In the genomic region with DNA sequence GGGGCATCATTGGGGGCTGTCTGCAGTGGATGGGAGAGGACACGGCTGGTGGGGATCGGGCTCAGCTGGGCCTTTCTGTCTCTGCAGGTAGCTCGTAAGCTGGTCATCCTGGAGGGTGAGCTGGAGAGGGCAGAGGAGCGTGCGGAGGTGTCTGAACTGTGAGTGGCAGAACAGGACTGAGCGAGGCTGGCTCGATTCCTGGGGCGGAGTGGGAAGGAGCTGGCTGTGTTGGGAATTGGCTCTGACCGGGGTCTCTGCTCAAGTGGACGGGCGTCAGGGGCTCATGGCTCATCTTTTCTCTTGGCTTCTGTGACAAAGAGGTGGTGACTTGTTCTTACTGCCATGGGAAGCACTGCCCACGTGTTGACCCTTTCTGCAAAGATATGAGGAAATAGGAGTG, we compare ENCODE assay signal across 12 cellular contexts. TPM values are rescaled to one million over a fixed set of nuclear protein-coding genes. Genes with fewer than 3 reads are reported as not detected.
A peak's percentile ranks its signal among the peaks of the same experiment; 100 is the strongest.
DNase-seq lines count a peak whose midpoint lies in the region; ATAC-seq and TF ChIP-seq lines count a peak whose summit lies in the region.
"Had no signal": no experiment of that assay in that cellular context is flagged by ENCODE, and none has a peak within 500 bp of the region (broad histone marks: within the 10 kb centered on the region; RNA-seq: fewer than 3 reads in every experiment).

No MANE protein-coding gene starts in this region.

- no peak for ATAC-seq in activated naive CD8-positive, alpha-beta T cell treated with anti-CD3 and anti-CD28 coated beads, Interleukin-2, amount 50 U/mL, for 24 hours
- ATAC-seq in lower lobe of right lung (peak; percentile 3 to 27), HG02588 (IDR thresholded peaks at IDR 0.05; ENCODE audit: unreplicated experiment) (no peak), GM21528 (IDR thresholded peaks at IDR 0.05; ENCODE audit: low FRiP score, unreplicated experiment) (no peak), HG02571 (IDR thresholded peaks at IDR 0.05; ENCODE audit: unreplicated experiment) (no peak)

- intact Hi-C loops in lower lobe of right lung (cut with DNase I), result no loop called here

- peaks cover 30% of the 10 kb centered on the region for H3K4me1 Mint-ChIP-seq in activated naive CD8-positive, alpha-beta T cell (ENCODE audit: low read depth)
- peaks cover 25% of the 10 kb centered on the region for H3K4me1 Mint-ChIP-seq in activated naive CD8-positive, alpha-beta T cell treated with anti-CD3 and anti-CD28 coated beads for 36 hours
- H3K4me1 Mint-ChIP-seq in activated naive CD8-positive, alpha-beta T cell treated with anti-CD3 and anti-CD28 coated beads, Interleukin-2, amount 50 U/mL, for 24 hours, result peaks cover 37% of the 10 kb centered on the region

- peak in 1 of 2 donors; percentile 11 for TF ChIP-seq POLR2A in tibial nerve (IDR thresholded peaks at IDR 0.05)

- H3K27me3 Mint-ChIP-seq in activated naive CD8-positive, alpha-beta T cell, result no peaks in the 10 kb centered on the region
- H3K27me3 Mint-ChIP-seq in activated naive CD8-positive, alpha-beta T cell treated with anti-CD3 and anti-CD28 coated beads for 36 hours, result no peaks in the 10 kb centered on the region
- no peaks in the 10 kb centered on the region for H3K27me3 Mint-ChIP-seq in activated naive CD8-positive, alpha-beta T cell treated with anti-CD3 and anti-CD28 coated beads, Interleukin-2, amount 50 U/mL, for 24 hours

- peaks cover 13% of the 10 kb centered on the region for H3K36me3 Mint-ChIP-seq in activated naive CD8-positive, alpha-beta T cell
- peaks cover 64% of the 10 kb centered on the region for H3K36me3 Mint-ChIP-seq in activated naive CD8-positive, alpha-beta T cell treated with anti-CD3 and anti-CD28 coated beads for 36 hours
- H3K36me3 Mint-ChIP-seq in activated naive CD8-positive, alpha-beta T cell treated with anti-CD3 and anti-CD28 coated beads, Interleukin-2, amount 50 U/mL, for 24 hours (ENCODE audit: low read depth), result peaks cover 71% of the 10 kb centered on the region

- H3K9me3 ChIP-seq in lower lobe of right lung, result no peaks in the 10 kb centered on the region
- no peaks in the 10 kb centered on the region for H3K9me3 ChIP-seq in tibial nerve

- H3K9me3 Mint-ChIP-seq in activated naive CD8-positive, alpha-beta T cell (ENCODE audit: low read depth), result no peaks in the 10 kb centered on the region
- H3K9me3 Mint-ChIP-seq in activated naive CD8-positive, alpha-beta T cell treated with anti-CD3 and anti-CD28 coated beads for 36 hours, result no peaks in the 10 kb centered on the region
- no peaks in the 10 kb centered on the region for H3K9me3 Mint-ChIP-seq in activated naive CD8-positive, alpha-beta T cell treated with anti-CD3 and anti-CD28 coated beads, Interleukin-2, amount 50 U/mL, for 24 hours

- no peak for TF ChIP-seq CTCF in lower lobe of right lung (IDR thresholded peaks at IDR 0.05)
- TF ChIP-seq CTCF in tibial nerve (IDR thresholded peaks at IDR 0.05), result no peak

- H3K36me3 ChIP-seq in lower lobe of right lung (peaks cover 100% of the 10 kb centered on the region), tibial nerve (peaks cover 13 to 100% (median 60%) of the 10 kb centered on the region in 3 donors)

- H3K27ac ChIP-seq in lower lobe of right lung (peak overlapping the region; percentile 75), tibial nerve (peak overlapping the region; percentile 52 to 77 (median 65))

- H3K27ac Mint-ChIP-seq in activated naive CD8-positive, alpha-beta T cell, result peak overlapping the region; percentile 64
- H3K27ac Mint-ChIP-seq in activated naive CD8-positive, alpha-beta T cell treated with anti-CD3 and anti-CD28 coated beads for 36 hours, result no peak overlapping the region
- peak overlapping the region; percentile 31 for H3K27ac Mint-ChIP-seq in activated naive CD8-positive, alpha-beta T cell treated with anti-CD3 and anti-CD28 coated beads, Interleukin-2, amount 50 U/mL, for 24 hours

- peaks cover 66% of the 10 kb centered on the region for H3K4me1 ChIP-seq in lower lobe of right lung
- H3K4me1 ChIP-seq in tibial nerve, result peaks cover 0 to 73% (median 36%) of the 10 kb centered on the region in 4 donors

- no peak for TF ChIP-seq EP300 in tibial nerve (IDR thresholded peaks at IDR 0.05)

- WGBS in tibial nerve, 2 donors, result 69 to 71% methylated on average over 12 of the region's 12 CpGs

- H3K27me3 ChIP-seq in lower lobe of right lung (ENCODE audit: low read depth) (no peaks in the 10 kb centered on the region), tibial nerve (no peaks in the 10 kb centered on the region)

- peak overlapping the region; percentile 3 for H3K4me3 ChIP-seq in lower lobe of right lung
- H3K4me3 ChIP-seq in tibial nerve, result no peak overlapping the region

- no peak overlapping the region for H3K4me3 Mint-ChIP-seq in activated naive CD8-positive, alpha-beta T cell
- no peak overlapping the region for H3K4me3 Mint-ChIP-seq in activated naive CD8-positive, alpha-beta T cell treated with anti-CD3 and anti-CD28 coated beads for 36 hours
- H3K4me3 Mint-ChIP-seq in activated naive CD8-positive, alpha-beta T cell treated with anti-CD3 and anti-CD28 coated beads, Interleukin-2, amount 50 U/mL, for 24 hours, result no peak overlapping the region

- no peak for DNase-seq in activated naive CD8-positive, alpha-beta T cell treated with anti-CD3 and anti-CD28 coated beads for 36 hours
- no peak for DNase-seq in activated naive CD8-positive, alpha-beta T cell treated with anti-CD3 and anti-CD28 coated beads, Interleukin-2, amount 50 U/mL, for 24 hours
- no peak for DNase-seq in lower lobe of right lung
- no peak for DNase-seq in tibial nerve (ENCODE audit: low spot score in 2 of 2)
- DNase-seq: activated T-cell treated with anti-CD3 and anti-CD28 coated beads for 4 hours; NCI-H345; RPMI8226; stimulated activated CD4-positive, alpha-beta T cell treated with anti-CD3 and anti-CD28 coated beads, Interleukin-12 subunit alpha, Interleukin-12 subunit beta, amount 100 ng/mL, for 4 hours had no signal

RNA-seq across cellular contexts. Expression of a gene that starts 11.6 kb away (rescaled TPM):
- 100 to 1,000 TPM; 203 to 204 TPM for total RNA-seq in activated naive CD8-positive, alpha-beta T cell treated with anti-CD3 and anti-CD28 coated beads for 36 hours
- total RNA-seq in lower lobe of right lung (319 TPM), tibial nerve (100 to 1,000 TPM; 471 to 530 (median 493) TPM)

RNA-seq across cellular contexts. Expression of a gene that starts 23.7 kb away (rescaled TPM):
- 100 to 1,000 TPM; 168 to 169 TPM for total RNA-seq in activated naive CD8-positive, alpha-beta T cell treated with anti-CD3 and anti-CD28 coated beads for 36 hours
- 110 TPM for total RNA-seq in lower lobe of right lung
- 10 to 100 TPM; 27.3 to 42.9 (median 36.3) TPM for total RNA-seq in tibial nerve

RNA-seq across cellular contexts. Expression of a gene that starts 55.5 kb away (rescaled TPM):
- total RNA-seq in activated naive CD8-positive, alpha-beta T cell treated with anti-CD3 and anti-CD28 coated beads for 36 hours, result 10 to 100 TPM; 29.6 to 29.8 TPM
- 8.2 TPM for total RNA-seq in lower lobe of right lung
- total RNA-seq in tibial nerve, result under 1 TPM in 1 of 4 donors, not detected in 3; 0.22 TPM

Comparison
In these comparisons a context has a peak if more than half of its experiments do, and no peak if none do; other contexts are left out.
1. ATAC-seq: peak in lower lobe of right lung (2 of 2); none in activated naive CD8-positive, alpha-beta T cell treated with anti-CD3 and anti-CD28 coated beads, Interleukin-2, amount 50 U/mL, for 24 hours (single experiment), HG02588 (single experiment), GM21528 (single experiment) and HG02571 (single experiment).